In the genomic region with DNA sequence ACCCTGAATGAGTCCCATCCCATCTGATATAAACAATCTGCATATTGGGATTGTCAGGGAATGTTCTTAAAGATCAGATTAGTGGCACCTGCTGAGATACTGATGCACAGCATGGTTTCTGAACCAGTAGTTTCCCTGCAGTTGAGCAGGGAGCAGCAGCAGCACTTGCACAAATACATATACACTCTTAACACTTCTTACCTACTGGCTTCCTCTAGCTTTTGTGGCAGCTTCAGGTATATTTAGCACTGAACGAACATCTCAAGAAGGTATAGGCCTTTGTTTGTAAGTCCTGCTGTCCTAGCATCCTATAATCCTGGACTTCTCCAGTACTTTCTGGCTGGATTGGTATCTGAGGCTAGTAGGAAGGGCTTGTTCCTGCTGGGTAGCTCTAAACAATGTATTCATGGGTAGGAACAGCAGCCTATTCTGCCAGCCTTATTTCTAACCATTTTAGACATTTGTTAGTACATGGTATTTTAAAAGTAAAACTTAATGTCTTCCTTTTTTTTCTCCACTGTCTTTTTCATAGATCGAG, we compare ENCODE assay signal across 17 cellular contexts. TPM values are rescaled to one million over a fixed set of nuclear protein-coding genes. Genes with fewer than 3 reads are reported as not detected.
DNase-seq lines count a peak whose midpoint lies in the region; ATAC-seq, FAIRE-seq and TF ChIP-seq lines count a peak whose summit lies in the region.
"Had no signal": no experiment of that assay in that cellular context is flagged by ENCODE, and none has a peak within 500 bp of the region (broad histone marks: within the 10 kb centered on the region; RNA-seq: fewer than 3 reads in every experiment).

No MANE protein-coding gene starts in this region.

- peaks cover 51% of the 10 kb centered on the region for H3K4me1 Mint-ChIP-seq in T-helper 2 cell treated with Interferon-gamma antibody and Interleukin-4, amounts not matched to agents 5 μg/mL and 100 μg/mL, for 36 hours (ENCODE audit: low read depth)
- peaks cover 89 to 95% of the 10 kb centered on the region in 2 donors for H3K4me1 Mint-ChIP-seq in natural killer cell

- peak overlapping the region; percentile 93 for H3K4me3 Mint-ChIP-seq in T-helper 2 cell treated with Interferon-gamma antibody and Interleukin-4, amounts not matched to agents 5 μg/mL and 100 μg/mL, for 36 hours
- H3K4me3 Mint-ChIP-seq in natural killer cell, result peak overlapping the region; percentile 100
- H3K4me3 Mint-ChIP-seq: neural progenitor cell, type B pancreatic cell had no signal

- peaks cover 7% of the 10 kb centered on the region for H3K27me3 Mint-ChIP-seq in T-helper 2 cell treated with Interferon-gamma antibody and Interleukin-4, amounts not matched to agents 5 μg/mL and 100 μg/mL, for 36 hours (ENCODE audit: low read depth)
- no peaks in the 10 kb centered on the region for H3K27me3 Mint-ChIP-seq in natural killer cell (ENCODE audit: low read depth in 2 of 2)
- H3K27me3 Mint-ChIP-seq: type B pancreatic cell had no signal

- no peak for ATAC-seq in activated naive CD4-positive, alpha-beta T cell treated with anti-CD3 and anti-CD28 coated beads, Interleukin-2, amount 50 U/mL, for 72 hours
- ATAC-seq in natural killer cell (no peak), GM21528 (IDR thresholded peaks at IDR 0.05; ENCODE audit: low FRiP score, unreplicated experiment) (no peak)
- ATAC-seq: gastroesophageal sphincter had no signal

- DNase-seq in T-helper 2 cell treated with Interferon-gamma antibody and Interleukin-4, amounts not matched to agents 5 μg/mL and 100 μg/mL, for 36 hours (ENCODE audit: low spot score), result no peak
- DNase-seq in T-helper 2 cell, result no peak
- DNase-seq in GM12891 (ENCODE audit: insufficient read length, low spot score), result no peak
- no peak for DNase-seq in activated naive CD4-positive, alpha-beta T cell treated with anti-CD3 and anti-CD28 coated beads, Interleukin-2, amount 50 U/mL, for 72 hours (ENCODE audit: low spot score in 2 of 2)
- no peak for DNase-seq in natural killer cell
- DNase-seq in GM13976 (ENCODE audit: low spot score), result no peak
- DNase-seq in HCEC 1CT, result no peak
- DNase-seq: 8988T, NCI-H146, NCI-H524 treated with DMSO at 0.1 percent for 48 hours, RPMI8226 had no signal

- H3K27ac Mint-ChIP-seq in T-helper 2 cell treated with Interferon-gamma antibody and Interleukin-4, amounts not matched to agents 5 μg/mL and 100 μg/mL, for 36 hours, result peak overlapping the region; percentile 88
- peak overlapping the region; percentile 100 for H3K27ac Mint-ChIP-seq in activated naive CD4-positive, alpha-beta T cell treated with anti-CD3 and anti-CD28 coated beads, Interleukin-2, amount 50 U/mL, for 72 hours
- H3K27ac Mint-ChIP-seq in natural killer cell, result peak overlapping the region; percentile 92 to 100
- H3K27ac Mint-ChIP-seq: neural progenitor cell, type B pancreatic cell had no signal

- H3K9me3 Mint-ChIP-seq in T-helper 2 cell treated with Interferon-gamma antibody and Interleukin-4, amounts not matched to agents 5 μg/mL and 100 μg/mL, for 36 hours, result no peaks in the 10 kb centered on the region
- H3K9me3 Mint-ChIP-seq in activated naive CD4-positive, alpha-beta T cell treated with anti-CD3 and anti-CD28 coated beads, Interleukin-2, amount 50 U/mL, for 72 hours, result no peaks in the 10 kb centered on the region
- no peaks in the 10 kb centered on the region for H3K9me3 Mint-ChIP-seq in natural killer cell
- H3K9me3 Mint-ChIP-seq: neural progenitor cell, type B pancreatic cell had no signal

- in situ Hi-C loops in GM13976 (cut with MboI; ENCODE audit: low sequenced_read_pairs, unreplicated experiment), result no loop called here

- peak; percentile 14 for TF ChIP-seq POLR2A in GM12891 (IDR thresholded peaks at IDR 0.05; ENCODE audit: low read depth, low read length)

- intact Hi-C loops in natural killer cell (cut with micrococcal nuclease), result loop anchor here (1.0 to 10.0 kb wide), 2 partner anchors 10 to 869 kb away; partner anchors contain the start of gene BLOC1S6

- FAIRE-seq in GM12891 (lab: Jason Lieb, UNC), result no peak
- FAIRE-seq: endometrium, TTC549 had no signal

- H3K36me3 Mint-ChIP-seq in T-helper 2 cell treated with Interferon-gamma antibody and Interleukin-4, amounts not matched to agents 5 μg/mL and 100 μg/mL, for 36 hours (ENCODE audit: low read depth), result peaks cover 88% of the 10 kb centered on the region
- H3K36me3 Mint-ChIP-seq in activated naive CD4-positive, alpha-beta T cell treated with anti-CD3 and anti-CD28 coated beads, Interleukin-2, amount 50 U/mL, for 72 hours, result peaks cover 72 to 74% of the 10 kb centered on the region in 2 donors
- peaks cover 77% of the 10 kb centered on the region for H3K36me3 Mint-ChIP-seq in natural killer cell

- TF ChIP-seq CTCF in natural killer cell (IDR thresholded peaks at IDR 0.05), result no peak
- TF ChIP-seq CTCF in GM13976 (IDR thresholded peaks at IDR 0.05; ENCODE audit: borderline replicate concordance, control extremely low read depth, extremely low read depth, insufficient read depth, missing control alignments), result no peak

TF ChIP-seq in GM12891, 5 proteins besides CTCF, POLR2A, EP300 and RAD21:
- TF ChIP-seq POU2F2 (IDR thresholded peaks at IDR 0.05; ENCODE audit: low read depth, low read length), result no peak; the same call in 1 of the 2 replicates
- TF ChIP-seq POLR2AphosphoS5 (IDR thresholded peaks at IDR 0.05; ENCODE audit: low read depth, low read length), result peak; percentile 78; the same call in 1 of the 2 replicates
- TF ChIP-seq SPI1 (IDR thresholded peaks at IDR 0.05; ENCODE audit: low read depth, low read length), result no peak
- 0 out of 2 replicates have a peak, but pooled peaks have one; percentile 7 for TF ChIP-seq TAF1 (IDR thresholded peaks at IDR 0.05; ENCODE audit: low read depth, low read length)

RNA-seq across cellular contexts. Expression of gene B2M, which starts 4.5 kb away (rescaled TPM):
- polyA plus RNA-seq in GM12891 (2012; ENCODE audit: low read depth, missing spikeins), result 5,189 TPM
- 1,000 to 10,000 TPM; 4,139 to 6,333 TPM for total RNA-seq in activated naive CD4-positive, alpha-beta T cell treated with anti-CD3 and anti-CD28 coated beads, Interleukin-2, amount 50 U/mL, for 72 hours
- total RNA-seq in natural killer cell, result 1,000 to 10,000 TPM; 7,484 to 8,893 (median 7,665) TPM

RNA-seq across cellular contexts. Expression of gene PATL2, which starts 4.7 kb away (rescaled TPM):
- 10.9 TPM for polyA plus RNA-seq in GM12891 (2012; ENCODE audit: low read depth, missing spikeins)
- total RNA-seq in activated naive CD4-positive, alpha-beta T cell treated with anti-CD3 and anti-CD28 coated beads, Interleukin-2, amount 50 U/mL, for 72 hours, result 10 to 100 TPM; 12.4 to 30.7 TPM
- 100 to 1,000 TPM; 101 to 145 (median 112) TPM for total RNA-seq in natural killer cell

RNA-seq across cellular contexts. Expression of gene TRIM69, which starts 20.5 kb away (rescaled TPM):
- polyA plus RNA-seq in GM12891 (2012; ENCODE audit: low read depth, missing spikeins), result 35.5 TPM
- 10 to 100 TPM; 60.8 to 68.8 TPM for total RNA-seq in activated naive CD4-positive, alpha-beta T cell treated with anti-CD3 and anti-CD28 coated beads, Interleukin-2, amount 50 U/mL, for 72 hours
- 10 to 100 TPM; 14.2 to 20.1 (median 16.3) TPM for total RNA-seq in natural killer cell

RNA-seq across cellular contexts. Expression of gene SPG11, which starts 52.4 kb away (rescaled TPM):
- polyA plus RNA-seq in GM12891 (2012; ENCODE audit: low read depth, missing spikeins), result 29.1 TPM
- 10 to 100 TPM; 90.9 to 99.3 TPM for total RNA-seq in activated naive CD4-positive, alpha-beta T cell treated with anti-CD3 and anti-CD28 coated beads, Interleukin-2, amount 50 U/mL, for 72 hours
- 100 to 1,000 TPM; 123 to 154 (median 153) TPM for total RNA-seq in natural killer cell
